In genomic region chr1:169795687-169796086, GRCh38 we compare ENCODE assay signal across 1 cellular context.
TF ChIP-seq lines count a peak whose summit lies in the region.

No MANE protein-coding gene starts in this region.

TF ChIP-seq in GM23338, 12 proteins besides CTCF, POLR2A, EP300 and RAD21 (continued from another document):
- TF ChIP-seq REST (IDR thresholded peaks at IDR 0.05; ENCODE audit: unreplicated experiment) (no peak), STAT1 (IDR thresholded peaks at IDR 0.05; ENCODE audit: unreplicated experiment) (no peak)
